In genomic region chr10:96873086-96873485, GRCh38 we compare ENCODE assay signal across 28 cellular contexts. TPM values are rescaled to one million over a fixed set of nuclear protein-coding genes. Genes with fewer than 3 reads are reported as not detected.
DNase-seq lines count a peak whose midpoint lies in the region; ATAC-seq and TF ChIP-seq lines count a peak whose summit lies in the region.
"Had no signal": no experiment of that assay in that cellular context is flagged by ENCODE, and none has a peak within 500 bp of the region (broad histone marks: within the 10 kb centered on the region; RNA-seq: fewer than 3 reads in every experiment).

No MANE protein-coding gene starts in this region.

- H3K4me1 ChIP-seq in heart left ventricle: peaks cover 0 to 25% (median 2%) of the 10 kb centered on the region in 12 donors
- H3K4me1 ChIP-seq: BLaER1, neural progenitor cell had no signal

- peaks cover 3% of the 10 kb centered on the region for H3K36me3 Mint-ChIP-seq in activated naive CD4-positive, alpha-beta T cell treated with anti-CD3 and anti-CD28 coated beads for 36 hours (ENCODE audit: low read depth)
- peaks cover 2% of the 10 kb centered on the region for H3K36me3 Mint-ChIP-seq in activated naive CD4-positive, alpha-beta T cell treated with anti-CD3 and anti-CD28 coated beads, Interleukin-2, amount 10 ng/mL, durations not matched to agents 7 days and 5 days
- no peaks in the 10 kb centered on the region for H3K36me3 Mint-ChIP-seq in activated T-helper 17 cell treated with anti-CD3 and anti-CD28 coated beads, Interleukin-2, amount 50 U/mL, for 72 hours (ENCODE audit: low read depth)
- peaks cover 16% of the 10 kb centered on the region for H3K36me3 Mint-ChIP-seq in effector memory CD8-positive, alpha-beta T cell (ENCODE audit: insufficient read depth)
- peaks cover 15 to 21% of the 10 kb centered on the region in 2 donors for H3K36me3 Mint-ChIP-seq in stimulated activated naive B cell treated with anti-CD40 and anti-IgM and Interleukin-4, amounts not matched to agents 10 μg/mL and 1 μg/mL and 100 μg/mL, for 72 hours

- H3K4me1 Mint-ChIP-seq in activated naive CD4-positive, alpha-beta T cell treated with anti-CD3 and anti-CD28 coated beads for 36 hours (ENCODE audit: low read depth): peaks cover 53% of the 10 kb centered on the region
- no peaks in the 10 kb centered on the region for H3K4me1 Mint-ChIP-seq in activated naive CD4-positive, alpha-beta T cell treated with anti-CD3 and anti-CD28 coated beads, Interleukin-2, amount 10 ng/mL, durations not matched to agents 7 days and 5 days
- H3K4me1 Mint-ChIP-seq in activated T-helper 17 cell treated with anti-CD3 and anti-CD28 coated beads, Interleukin-2, amount 50 U/mL, for 72 hours: peaks cover 23% of the 10 kb centered on the region
- peaks cover 43 to 66% of the 10 kb centered on the region in 2 donors for H3K4me1 Mint-ChIP-seq in effector memory CD8-positive, alpha-beta T cell (ENCODE audit: low read depth in 2 of 2)
- H3K4me1 Mint-ChIP-seq in stimulated activated naive B cell treated with anti-CD40 and anti-IgM and Interleukin-4, amounts not matched to agents 10 μg/mL and 1 μg/mL and 100 μg/mL, for 72 hours: peaks cover 33 to 75% of the 10 kb centered on the region in 2 donors

- intact Hi-C loops in activated naive CD4-positive, alpha-beta T cell treated with anti-CD3 and anti-CD28 coated beads for 36 hours (cut with micrococcal nuclease): loop anchor here (2.0 kb wide), 1 partner anchor 42 kb away; no protein-coding TSS in a partner anchor
- intact Hi-C loops in heart left ventricle (cut with DNase I): no loop called here

- H3K27me3 Mint-ChIP-seq in activated naive CD4-positive, alpha-beta T cell treated with anti-CD3 and anti-CD28 coated beads for 36 hours (ENCODE audit: low read depth): no peaks in the 10 kb centered on the region
- H3K27me3 Mint-ChIP-seq in activated naive CD4-positive, alpha-beta T cell treated with anti-CD3 and anti-CD28 coated beads, Interleukin-2, amount 10 ng/mL, durations not matched to agents 7 days and 5 days: no peaks in the 10 kb centered on the region
- H3K27me3 Mint-ChIP-seq in activated T-helper 17 cell treated with anti-CD3 and anti-CD28 coated beads, Interleukin-2, amount 50 U/mL, for 72 hours: no peaks in the 10 kb centered on the region
- H3K27me3 Mint-ChIP-seq in effector memory CD8-positive, alpha-beta T cell: no peaks in the 10 kb centered on the region
- H3K27me3 Mint-ChIP-seq in stimulated activated naive B cell treated with anti-CD40 and anti-IgM and Interleukin-4, amounts not matched to agents 10 μg/mL and 1 μg/mL and 100 μg/mL, for 72 hours: no peaks in the 10 kb centered on the region

- peak; percentile 47 for ATAC-seq in activated T-helper 17 cell treated with anti-CD3 and anti-CD28 coated beads, Interleukin-2, amount 50 U/mL, for 72 hours (replicated peaks)
- no peak for ATAC-seq in effector memory CD8-positive, alpha-beta T cell (replicated peaks)
- peak; percentile 42 to 61 for ATAC-seq in stimulated activated naive B cell treated with anti-CD40 and anti-IgM and Interleukin-4, amounts not matched to agents 10 μg/mL and 1 μg/mL and 100 μg/mL, for 72 hours (replicated peaks)
- ATAC-seq in heart left ventricle: no peak
- ATAC-seq: left lobe of liver had no signal

- no peaks in the 10 kb centered on the region for H3K9me3 ChIP-seq in heart left ventricle
- H3K9me3 ChIP-seq: HAP-1, right atrium auricular region, upper lobe of left lung had no signal

- CTCF ChIA-PET in activated naive CD4-positive, alpha-beta T cell treated with anti-CD3 and anti-CD28 coated beads for 36 hours (lab: Charles Lee): no interaction called here
- CTCF ChIA-PET in activated naive CD4-positive, alpha-beta T cell treated with anti-CD3 and anti-CD28 coated beads, Interleukin-2, amount 10 ng/mL, durations not matched to agents 7 days and 5 days (lab: Charles Lee): no interaction called here

- TF ChIP-seq CTCF in heart left ventricle (IDR thresholded peaks at IDR 0.05): no peak

- H3K27me3 ChIP-seq in heart left ventricle: no peaks in the 10 kb centered on the region
- H3K27me3 ChIP-seq: BLaER1, neural progenitor cell, right atrium auricular region, upper lobe of left lung had no signal

- no peaks in the 10 kb centered on the region for H3K36me3 ChIP-seq in heart left ventricle
- H3K36me3 ChIP-seq: HAP-1, neural progenitor cell, right atrium auricular region had no signal

- in situ Hi-C loops in KBM-7 (cut with MboI; ENCODE audit: low pct_unique_long_range_greater_than_20kb, low sequenced_read_pairs): no loop called here

- H3K27ac ChIP-seq in heart left ventricle: no peak overlapping the region
- H3K27ac ChIP-seq: BLaER1, HL-60, neural progenitor cell, right atrium auricular region, upper lobe of left lung, WERI-Rb-1 had no signal

- H3K9me3 Mint-ChIP-seq in activated naive CD4-positive, alpha-beta T cell treated with anti-CD3 and anti-CD28 coated beads for 36 hours: no peaks in the 10 kb centered on the region
- H3K9me3 Mint-ChIP-seq in activated naive CD4-positive, alpha-beta T cell treated with anti-CD3 and anti-CD28 coated beads, Interleukin-2, amount 10 ng/mL, durations not matched to agents 7 days and 5 days: no peaks in the 10 kb centered on the region
- H3K9me3 Mint-ChIP-seq in activated T-helper 17 cell treated with anti-CD3 and anti-CD28 coated beads, Interleukin-2, amount 50 U/mL, for 72 hours: no peaks in the 10 kb centered on the region
- no peaks in the 10 kb centered on the region for H3K9me3 Mint-ChIP-seq in effector memory CD8-positive, alpha-beta T cell
- no peaks in the 10 kb centered on the region for H3K9me3 Mint-ChIP-seq in stimulated activated naive B cell treated with anti-CD40 and anti-IgM and Interleukin-4, amounts not matched to agents 10 μg/mL and 1 μg/mL and 100 μg/mL, for 72 hours

- DNase-seq in activated naive CD4-positive, alpha-beta T cell treated with anti-CD3 and anti-CD28 coated beads for 36 hours: no peak
- no peak for DNase-seq in activated naive CD4-positive, alpha-beta T cell treated with anti-CD3 and anti-CD28 coated beads, Interleukin-2, amount 10 ng/mL, durations not matched to agents 7 days and 5 days
- DNase-seq in effector memory CD8-positive, alpha-beta T cell: no peak
- no peak for DNase-seq in stimulated activated naive B cell treated with anti-CD40 and anti-IgM and Interleukin-4, amounts not matched to agents 10 μg/mL and 1 μg/mL and 100 μg/mL, for 72 hours
- DNase-seq in GDM1 (lab: John Stamatoyannopoulos, UW) (no peak), KBM-7 (no peak), heart left ventricle (no peak)
- DNase-seq: activated CD4-positive, alpha-beta T cell treated with anti-CD3 and anti-CD28 coated beads for 48 hours; aorta; DMS 273 treated with DMSO at 0.1 percent for 48 hours; effector memory CD4-positive, alpha-beta T cell; glutamatergic neuron; Karpas-422; NCI-H1417; NCI-H2081 treated with DMSO at 0.1 percent for 48 hours; NCI-H2227 treated with DMSO at 0.1 percent for 48 hours; NCI-H526; NK-92 treated with Interleukin-12 subunit alpha and Interleukin-12 subunit beta, amount 100 ng/mL, for 24 hours; small intestine; upper lobe of left lung; WERI-Rb-1 had no signal

- H3K4me3 ChIP-seq in heart left ventricle: no peak overlapping the region
- H3K4me3 ChIP-seq: BLaER1, HAP-1, neural progenitor cell, right atrium auricular region, upper lobe of left lung had no signal

- H3K4me3 Mint-ChIP-seq in activated naive CD4-positive, alpha-beta T cell treated with anti-CD3 and anti-CD28 coated beads for 36 hours: no peak overlapping the region
- no peak overlapping the region for H3K4me3 Mint-ChIP-seq in activated naive CD4-positive, alpha-beta T cell treated with anti-CD3 and anti-CD28 coated beads, Interleukin-2, amount 10 ng/mL, durations not matched to agents 7 days and 5 days
- peak overlapping the region; percentile 48 for H3K4me3 Mint-ChIP-seq in activated T-helper 17 cell treated with anti-CD3 and anti-CD28 coated beads, Interleukin-2, amount 50 U/mL, for 72 hours
- H3K4me3 Mint-ChIP-seq in effector memory CD8-positive, alpha-beta T cell: peak overlapping the region in 1 of 2 donors; percentile 41
- peak overlapping the region; percentile 47 to 65 for H3K4me3 Mint-ChIP-seq in stimulated activated naive B cell treated with anti-CD40 and anti-IgM and Interleukin-4, amounts not matched to agents 10 μg/mL and 1 μg/mL and 100 μg/mL, for 72 hours
- H3K4me3 Mint-ChIP-seq: neural progenitor cell had no signal

- no peak for TF ChIP-seq POLR2A in heart left ventricle (IDR thresholded peaks at IDR 0.05)

- peak overlapping the region; percentile 84 for H3K27ac Mint-ChIP-seq in activated naive CD4-positive, alpha-beta T cell treated with anti-CD3 and anti-CD28 coated beads for 36 hours
- H3K27ac Mint-ChIP-seq in activated naive CD4-positive, alpha-beta T cell treated with anti-CD3 and anti-CD28 coated beads, Interleukin-2, amount 10 ng/mL, durations not matched to agents 7 days and 5 days: no peak overlapping the region
- peak overlapping the region; percentile 8 for H3K27ac Mint-ChIP-seq in activated T-helper 17 cell treated with anti-CD3 and anti-CD28 coated beads, Interleukin-2, amount 50 U/mL, for 72 hours
- H3K27ac Mint-ChIP-seq in effector memory CD8-positive, alpha-beta T cell: peak overlapping the region; percentile 77 to 89
- peak overlapping the region; percentile 96 for H3K27ac Mint-ChIP-seq in stimulated activated naive B cell treated with anti-CD40 and anti-IgM and Interleukin-4, amounts not matched to agents 10 μg/mL and 1 μg/mL and 100 μg/mL, for 72 hours
- H3K27ac Mint-ChIP-seq: neural progenitor cell had no signal

RNA-seq across cellular contexts. Expression of gene LCOR, which starts 41.0 kb away (rescaled TPM):
- 10 to 100 TPM; 18.1 to 22.9 TPM for total RNA-seq in activated naive CD4-positive, alpha-beta T cell treated with anti-CD3 and anti-CD28 coated beads for 36 hours
- 10 to 100 TPM; 25.5 to 29.6 TPM for total RNA-seq in activated T-helper 17 cell treated with anti-CD3 and anti-CD28 coated beads, Interleukin-2, amount 50 U/mL, for 72 hours
- 10 to 100 TPM in 8 of 9 donors, 1 to 10 TPM in 1; 9.6 to 31.4 (median 21.2) TPM for total RNA-seq in heart left ventricle
- 1 to 10 TPM; 4.3 to 4.7 TPM for polyA plus RNA-seq in heart left ventricle

Comparison
In these comparisons a context has a peak if more than half of its experiments do, and no peak if none do; other contexts are left out.
1. H3K4me3 Mint-ChIP-seq: peak in activated T-helper 17 cell treated with anti-CD3 and anti-CD28 coated beads, Interleukin-2, amount 50 U/mL, for 72 hours (single experiment) and stimulated activated naive B cell treated with anti-CD40 and anti-IgM and Interleukin-4, amounts not matched to agents 10 μg/mL and 1 μg/mL and 100 μg/mL, for 72 hours (2 of 2); none in activated naive CD4-positive, alpha-beta T cell treated with anti-CD3 and anti-CD28 coated beads for 36 hours (single experiment) and activated naive CD4-positive, alpha-beta T cell treated with anti-CD3 and anti-CD28 coated beads, Interleukin-2, amount 10 ng/mL, durations not matched to agents 7 days and 5 days (single experiment).
2. ATAC-seq: peak in activated T-helper 17 cell treated with anti-CD3 and anti-CD28 coated beads, Interleukin-2, amount 50 U/mL, for 72 hours (single experiment) and stimulated activated naive B cell treated with anti-CD40 and anti-IgM and Interleukin-4, amounts not matched to agents 10 μg/mL and 1 μg/mL and 100 μg/mL, for 72 hours (2 of 2); none in effector memory CD8-positive, alpha-beta T cell (single experiment) and heart left ventricle (0 of 4).